ENCODE assay signal across 10 cellular contexts in genomic region chr11:27215471-27216267, GRCh38.
DNase-seq lines count a peak whose midpoint lies in the region; TF ChIP-seq lines count a peak whose summit lies in the region.
"Had no signal": no experiment of that assay in that cellular context is flagged by ENCODE, and none has a peak within 500 bp of the region (broad histone marks: within the 10 kb centered on the region; RNA-seq: fewer than 3 reads in every experiment).

No MANE protein-coding gene starts in this region.

- no peaks in the 10 kb centered on the region for H3K4me1 Mint-ChIP-seq in activated CD4-positive, alpha-beta T cell treated with anti-CD3 and anti-CD28 coated beads, Interleukin-2, amount 10 ng/mL, durations not matched to agents 7 days and 5 days

- no peaks in the 10 kb centered on the region for H3K9me3 ChIP-seq in adrenal gland (replicated peaks in 1 of 3)
- no peaks in the 10 kb centered on the region for H3K9me3 ChIP-seq in skeletal muscle tissue (ENCODE audit: control insufficient read depth in 3 of 3, low read length in 3 of 3)
- no peaks in the 10 kb centered on the region for H3K9me3 ChIP-seq in esophagus muscularis mucosa

- H3K27me3 Mint-ChIP-seq in activated CD4-positive, alpha-beta T cell treated with anti-CD3 and anti-CD28 coated beads, Interleukin-2, amount 10 ng/mL, durations not matched to agents 7 days and 5 days, result no peaks in the 10 kb centered on the region

- CTCF ChIA-PET in activated CD4-positive, alpha-beta T cell treated with anti-CD3 and anti-CD28 coated beads, Interleukin-2, amount 10 ng/mL, durations not matched to agents 7 days and 5 days (lab: Charles Lee), result no interaction called here

- TF ChIP-seq CTCF in adrenal gland (IDR thresholded peaks at IDR 0.05) (peak in 1 of 6 experiments; percentile 14), esophagus muscularis mucosa (IDR thresholded peaks at IDR 0.05) (no peak)

- no peaks in the 10 kb centered on the region for H3K9me3 Mint-ChIP-seq in activated CD4-positive, alpha-beta T cell treated with anti-CD3 and anti-CD28 coated beads, Interleukin-2, amount 10 ng/mL, durations not matched to agents 7 days and 5 days

- H3K36me3 Mint-ChIP-seq in activated CD4-positive, alpha-beta T cell treated with anti-CD3 and anti-CD28 coated beads, Interleukin-2, amount 10 ng/mL, durations not matched to agents 7 days and 5 days (ENCODE audit: low read depth), result no peaks in the 10 kb centered on the region
- H3K36me3 Mint-ChIP-seq: activated naive CD8-positive, alpha-beta T cell had no signal

- peak; percentile 38 to 86 (median 57) for DNase-seq in adrenal gland
- DNase-seq in kidney tubule cell (ENCODE audit: low spot score), result peak; percentile 26
- no peak for DNase-seq in esophagus muscularis mucosa (ENCODE audit: extremely low spot score)
- no peak for DNase-seq in occipital lobe (lab: John Stamatoyannopoulos, UW)
- DNase-seq in activated CD4-positive, alpha-beta T cell treated with anti-CD3 and anti-CD28 coated beads, Interleukin-2, amount 10 ng/mL, durations not matched to agents 7 days and 5 days, result no peak
- DNase-seq: activated CD4-positive, alpha-beta T cell treated with anti-CD3 and anti-CD28 coated beads for 4 hours; GDM1 had no signal

- TF ChIP-seq EP300 in Ishikawa (IDR thresholded peaks at IDR 0.05; ENCODE audit: borderline replicate concordance) (peak; percentile 72; the same call in 1 of the 2 replicates), esophagus muscularis mucosa (IDR thresholded peaks at IDR 0.05) (no peak)

- H3K9ac ChIP-seq in skeletal muscle tissue (ENCODE audit: low read depth in 1 of 3, low read length in 3 of 3), result peak overlapping the region in 1 of 3 donors; percentile 67

- H3K36me3 ChIP-seq in adrenal gland (replicated peaks in 1 of 2) (no peaks in the 10 kb centered on the region), skeletal muscle tissue (ENCODE audit: control insufficient read depth in 3 of 3, insufficient read depth in 3 of 3, low read length in 3 of 3) (no peaks in the 10 kb centered on the region), esophagus muscularis mucosa (no peaks in the 10 kb centered on the region)

- no peak for TF ChIP-seq RAD21 in Ishikawa (IDR thresholded peaks at IDR 0.05; ENCODE audit: low read depth)

- H3K27ac Mint-ChIP-seq in activated CD4-positive, alpha-beta T cell treated with anti-CD3 and anti-CD28 coated beads, Interleukin-2, amount 10 ng/mL, durations not matched to agents 7 days and 5 days, result no peak overlapping the region
- H3K27ac Mint-ChIP-seq: activated naive CD8-positive, alpha-beta T cell had no signal

- WGBS in adrenal gland, 4 donors, result 48 to 55% (median 50%) methylated on average over 4 to 6 of the region's 6 CpGs
- 84% methylated on average over 6 of the region's 6 CpGs for WGBS in esophagus muscularis mucosa

- TF ChIP-seq POLR2A in adrenal gland (IDR thresholded peaks at IDR 0.05), result no peak
- no peak for TF ChIP-seq POLR2A in esophagus muscularis mucosa (IDR thresholded peaks at IDR 0.05; ENCODE audit: low read depth)

- H3K4me1 ChIP-seq in adrenal gland (replicated peaks in 1 of 2) (peaks cover 55% of the 10 kb centered on the region in 2 donors), skeletal muscle tissue (ENCODE audit: control insufficient read depth in 3 of 3, insufficient read depth in 3 of 3, low read length in 3 of 3) (peaks cover 34 to 45% (median 42%) of the 10 kb centered on the region in 3 donors), esophagus muscularis mucosa (peaks cover 27 to 48% (median 42%) of the 10 kb centered on the region in 4 donors)

- H3K4me3 ChIP-seq in adrenal gland (no peak overlapping the region), skeletal muscle tissue (ENCODE audit: low read length in 3 of 3) (peak overlapping the region in 1 of 3 donors; percentile 17), esophagus muscularis mucosa (no peak overlapping the region)

- H3K4me3 Mint-ChIP-seq in activated CD4-positive, alpha-beta T cell treated with anti-CD3 and anti-CD28 coated beads, Interleukin-2, amount 10 ng/mL, durations not matched to agents 7 days and 5 days, result no peak overlapping the region
- H3K4me3 Mint-ChIP-seq: activated naive CD8-positive, alpha-beta T cell had no signal

- POLR2A ChIA-PET in activated CD4-positive, alpha-beta T cell treated with anti-CD3 and anti-CD28 coated beads, Interleukin-2, amount 10 ng/mL, durations not matched to agents 7 days and 5 days (lab: Charles Lee), result no interaction called here

- H3K27ac ChIP-seq in adrenal gland (peak overlapping the region; percentile 64 to 87 (median 74)), skeletal muscle tissue (ENCODE audit: low read depth, low read length) (peak overlapping the region; percentile 76), esophagus muscularis mucosa (replicated peaks in 1 of 4) (peak overlapping the region in 1 of 4 donors; percentile 39)

- no peaks in the 10 kb centered on the region for H3K27me3 ChIP-seq in adrenal gland
- no peaks in the 10 kb centered on the region for H3K27me3 ChIP-seq in skeletal muscle tissue (ENCODE audit: control insufficient read depth in 3 of 3, insufficient read depth in 3 of 3, low read length in 3 of 3)
- H3K27me3 ChIP-seq in esophagus muscularis mucosa, result no peaks in the 10 kb centered on the region

- intact Hi-C loops in adrenal gland (cut with DNase I) (no loop called here), esophagus muscularis mucosa (cut with DNase I) (no loop called here)

TF ChIP-seq in Ishikawa, 13 proteins besides CTCF, POLR2A, EP300 and RAD21:
- TF ChIP-seq USF1 (IDR thresholded peaks at IDR 0.05), result 0 out of 2 replicates have a peak, but pooled peaks have one; percentile 12
- no peak for TF ChIP-seq ZBTB7A (IDR thresholded peaks at IDR 0.05; ENCODE audit: low read depth)
- TF ChIP-seq TCF12 (IDR thresholded peaks at IDR 0.05; ENCODE audit: low read depth), result peak; percentile 69
- TF ChIP-seq NFIC (IDR thresholded peaks at IDR 0.05), result peak; percentile 72
- no peak for TF ChIP-seq EGR1 (IDR thresholded peaks at IDR 0.05)
- TF ChIP-seq FOXM1 (IDR thresholded peaks at IDR 0.05; ENCODE audit: borderline replicate concordance, low read depth), result no peak
- TF ChIP-seq MAX (IDR thresholded peaks at IDR 0.05), result peak; percentile 82
TF ChIP-seq in Ishikawa: peak in this region for 4.

Comparison
In these comparisons a context has a peak if more than half of its experiments do, and no peak if none do; other contexts are left out.
1. DNase-seq: peak in adrenal gland (7 of 7) and kidney tubule cell (single experiment); none in esophagus muscularis mucosa (single experiment), occipital lobe (single experiment) and activated CD4-positive, alpha-beta T cell treated with anti-CD3 and anti-CD28 coated beads, Interleukin-2, amount 10 ng/mL, durations not matched to agents 7 days and 5 days (single experiment).